In the genomic region with DNA sequence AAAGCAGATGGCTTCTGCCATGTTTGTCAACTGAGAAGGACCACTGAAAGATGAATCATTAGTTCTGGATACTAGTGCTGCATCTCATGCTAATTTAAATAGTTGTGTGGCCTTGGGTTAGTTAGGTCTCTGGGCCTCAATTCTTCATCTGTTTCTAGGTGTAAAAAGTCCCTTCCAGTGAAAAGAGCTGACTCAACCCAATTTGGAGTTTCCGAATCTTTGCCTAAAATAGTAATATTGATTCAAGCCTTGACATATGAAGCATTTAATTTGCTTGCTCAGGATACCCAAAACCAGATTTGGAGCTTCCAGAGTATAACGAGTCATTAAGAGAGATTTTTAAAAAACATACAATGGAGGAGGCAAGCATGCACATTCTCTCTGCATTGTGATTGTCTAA, we compare ENCODE assay signal across 21 cellular contexts.
DNase-seq lines count a peak whose midpoint lies in the region; ATAC-seq, FAIRE-seq and TF ChIP-seq lines count a peak whose summit lies in the region.
"Had no signal": no experiment of that assay in that cellular context is flagged by ENCODE, and none has a peak within 500 bp of the region (broad histone marks: within the 10 kb centered on the region; RNA-seq: fewer than 3 reads in every experiment).

No MANE protein-coding gene starts in this region.

- POLR2A ChIA-PET in K562 (lab: Yijun Ruan, JAX): no interaction called here

- H2AFZ ChIP-seq in GM23338 (peak overlapping the region; percentile 40; the same call in 1 of the 2 replicates), KMS-11 (ENCODE audit: low read depth) (no peak overlapping the region), K562 (ENCODE audit: low read depth, low read length) (no peak overlapping the region)

- H3K36me3 ChIP-seq in GM23338 (ENCODE audit: insufficient read depth): no peaks in the 10 kb centered on the region
- H3K36me3 ChIP-seq in KMS-11 (ENCODE audit: insufficient read depth): no peaks in the 10 kb centered on the region
- no peaks in the 10 kb centered on the region for H3K36me3 ChIP-seq in K562 (ENCODE audit: control insufficient read depth, insufficient read depth, low read length)
- H3K36me3 ChIP-seq: BLaER1, HAP-1 had no signal

- H3K4me3 ChIP-seq in GM23338: no peak overlapping the region
- no peak overlapping the region for H3K4me3 ChIP-seq in KMS-11 (IDR thresholded peaks at IDR 0.05; ENCODE audit: insufficient read depth, low read depth, low read length)
- H3K4me3 ChIP-seq in K562: no peak overlapping the region
- H3K4me3 ChIP-seq: BLaER1, HAP-1 had no signal

- no peak for TF ChIP-seq RAD21 in K562 (CRISPR knock-in tag; conservative IDR thresholded peaks at IDR 0.05 in 1 of 2, IDR thresholded peaks at IDR 0.05 in 1 of 2)

- no peaks in the 10 kb centered on the region for H3K36me3 Mint-ChIP-seq in GM23338 (ENCODE audit: low read depth)
- H3K36me3 Mint-ChIP-seq: CD14-positive monocyte; CD4-positive, alpha-beta memory T cell had no signal

- 0% methylated on average over 2 of the region's 2 CpGs for WGBS in K562 (ENCODE audit: insufficient coverage, low coverage, missing lambda C conversion rate)

- H3K79me2 ChIP-seq in GM23338 (replicated peaks; ENCODE audit: insufficient read depth): no peaks in the 10 kb centered on the region
- no peaks in the 10 kb centered on the region for H3K79me2 ChIP-seq in KMS-11 (ENCODE audit: insufficient read depth, low read depth)
- H3K79me2 ChIP-seq in K562 (ENCODE audit: control insufficient read depth, insufficient read depth, low read length): no peaks in the 10 kb centered on the region

- FAIRE-seq in K562 (lab: Jason Lieb, UNC): no peak
- FAIRE-seq: GM12891, GM18507, H54 had no signal

- H3K9me2 ChIP-seq in GM23338 (ENCODE audit: insufficient read depth): 0 out of 2 replicates have a peak, but pooled peaks cover 6% of the 10 kb centered on the region

- H3K27ac ChIP-seq in GM23338 (ENCODE audit: low read depth): no peak overlapping the region
- H3K27ac ChIP-seq in KMS-11: peak overlapping the region; percentile 89
- H3K27ac ChIP-seq in K562 (ENCODE audit: extremely low read depth, low read depth, low read length): no peak overlapping the region
- H3K27ac ChIP-seq: BLaER1 had no signal

- no peaks in the 10 kb centered on the region for H3K9me1 ChIP-seq in K562 (ENCODE audit: control insufficient read depth, insufficient read depth, low read length)

- DNase-seq in GM23338 (ENCODE audit: low spot score) (no peak), K562 (ENCODE audit: extremely low read depth in 1 of 4, low spot score in 3 of 4) (no peak), kidney tubule cell (ENCODE audit: low spot score) (no peak), NCI-H2171 treated with DMSO at 0.1 percent for 48 hours (lab: John Stamatoyannopoulos, UW) (no peak), C1 segment of cervical spinal cord (lab: John Stamatoyannopoulos, UW) (no peak)
- DNase-seq: Calu3; CD4-positive, alpha-beta memory T cell; COR-L47; DMS53; DMS79 treated with DMSO at 0.1 percent for 48 hours; GF-D8; GOT3; HFFc6 had no signal

- ATAC-seq in GM23338: no peak
- ATAC-seq in K562: no peak

- H3K4me3 Mint-ChIP-seq in GM23338: no peak overlapping the region
- H3K4me3 Mint-ChIP-seq: B cell; CD14-positive monocyte; CD4-positive, alpha-beta memory T cell; HFFc6 had no signal

- in situ Hi-C loops in K562 (cut with MboI): no loop called here

- intact Hi-C loops in K562 (cut with micrococcal nuclease): no loop called here

- TF ChIP-seq POLR2A in K562 (conservative IDR thresholded peaks at IDR 0.05): no peak

- no peaks in the 10 kb centered on the region for H3K9me3 ChIP-seq in K562 (replicated peaks; ENCODE audit: control insufficient read depth, insufficient read depth, low read depth, low read length)
- H3K9me3 ChIP-seq: BLaER1, HAP-1 had no signal

- no peak for TF ChIP-seq EP300 in K562 (IDR thresholded peaks at IDR 0.05; ENCODE audit: low read length)

- H3K27me3 Mint-ChIP-seq in GM23338 (ENCODE audit: insufficient read depth, low read depth, poor library complexity): peaks cover 2% of the 10 kb centered on the region

- H3K4me1 ChIP-seq in GM23338 (ENCODE audit: insufficient read depth): peaks cover 6% of the 10 kb centered on the region; the same call in 1 of the 2 replicates
- peaks cover 52% of the 10 kb centered on the region for H3K4me1 ChIP-seq in KMS-11 (ENCODE audit: low read depth, poor library complexity, severe bottlenecking)
- no peaks in the 10 kb centered on the region for H3K4me1 ChIP-seq in K562 (replicated peaks in 1 of 2; ENCODE audit: control insufficient read depth in 2 of 2, insufficient read depth in 2 of 2, low read length in 2 of 2)
- H3K4me1 ChIP-seq: HAP-1 had no signal

- TF ChIP-seq CTCF in GM23338 (conservative IDR thresholded peaks at IDR 0.05; ENCODE audit: low read depth in 2 of 2) (no peak), KMS-11 (conservative IDR thresholded peaks at IDR 0.05; ENCODE audit: low read depth, low read length) (no peak), K562 (IDR thresholded peaks at IDR 0.05 in 2 of 3, conservative IDR thresholded peaks at IDR 0.05 in 1 of 3; ENCODE audit: insufficient read depth in 2 of 3, low read depth in 1 of 3, low read length in 3 of 3) (no peak)

- no TSS peak for BruUV-seq in K562 (replicated peaks; lab: Mats Ljungman, UMichigan)

- peaks cover 8% of the 10 kb centered on the region for H3K4me1 Mint-ChIP-seq in GM23338
- H3K4me1 Mint-ChIP-seq: CD14-positive monocyte had no signal

- H3K27ac Mint-ChIP-seq in GM23338: no peak overlapping the region
- H3K27ac Mint-ChIP-seq: B cell; CD14-positive monocyte; CD4-positive, alpha-beta memory T cell; HFFc6 had no signal

- CTCF ChIA-PET in K562 (lab: Yijun Ruan, JAX; ENCODE audit: low intra/inter-chr PET ratio): no interaction called here

- H4K20me1 ChIP-seq in GM23338 (replicated peaks; ENCODE audit: insufficient read depth): no peaks in the 10 kb centered on the region
- H4K20me1 ChIP-seq in KMS-11 (ENCODE audit: insufficient read depth): no peaks in the 10 kb centered on the region
- no peaks in the 10 kb centered on the region for H4K20me1 ChIP-seq in K562 (replicated peaks; ENCODE audit: control insufficient read depth, insufficient read depth, low read length)
- H4K20me1 ChIP-seq: BLaER1 had no signal

- H3F3A ChIP-seq in GM23338 (replicated peaks; ENCODE audit: low read depth): no peaks in the 10 kb centered on the region

- H3K9ac ChIP-seq in KMS-11 (peak overlapping the region; percentile 28; the same call in 1 of the 2 replicates), K562 (ENCODE audit: insufficient read depth in 1 of 2, low read depth in 2 of 2, low read length in 2 of 2) (no peak overlapping the region)
- H3K9ac ChIP-seq: BLaER1 had no signal

- no peaks in the 10 kb centered on the region for H3K27me3 ChIP-seq in GM23338 (ENCODE audit: insufficient read depth)
- no peaks in the 10 kb centered on the region for H3K27me3 ChIP-seq in KMS-11 (ENCODE audit: insufficient read depth, low read depth)
- peaks cover 4% of the 10 kb centered on the region in 2 experiments; a peak in 3 of 5 replicates for H3K27me3 ChIP-seq in K562 (ENCODE audit: control insufficient read depth in 2 of 2, insufficient read depth in 2 of 2, low read length in 2 of 2)
- H3K27me3 ChIP-seq: BLaER1 had no signal

- no peak overlapping the region for H3K4me2 ChIP-seq in GM23338
- H3K4me2 ChIP-seq in KMS-11: peak overlapping the region; percentile 95
- H3K4me2 ChIP-seq in K562 (ENCODE audit: insufficient read depth, low read length): no peak overlapping the region
- H3K4me2 ChIP-seq: BLaER1 had no signal

- H3K9me3 Mint-ChIP-seq in GM23338: no peaks in the 10 kb centered on the region; the same call in 2 of the 3 replicates

TF ChIP-seq in GM23338, 12 proteins besides CTCF, POLR2A, EP300 and RAD21:
- TF ChIP-seq EZH2 (IDR thresholded peaks at IDR 0.05; ENCODE audit: low read depth, unreplicated experiment): no peak
- TF ChIP-seq ZNF114 (CRISPR knock-in tag; IDR thresholded peaks at IDR 0.05): no peak
- TF ChIP-seq STAT1 (IDR thresholded peaks at IDR 0.05; ENCODE audit: unreplicated experiment): no peak
- no peak for TF ChIP-seq CREB1 (CRISPR knock-in tag; IDR thresholded peaks at IDR 0.05; ENCODE audit: low read depth)

TF ChIP-seq in K562, 482 proteins besides CTCF, POLR2A, EP300 and RAD21:
- TF ChIP-seq MAFG (tag; conservative IDR thresholded peaks at IDR 0.05) (peak; percentile 45), C11orf30 (IDR thresholded peaks at IDR 0.05; ENCODE audit: low read depth) (peak; percentile 30; the same call in 1 of the 2 replicates), MAFF (IDR thresholded peaks at IDR 0.05; ENCODE audit: low read length) (peak; percentile 33; the same call in 1 of the 2 replicates), CBX5 (IDR thresholded peaks at IDR 0.05; ENCODE audit: borderline replicate concordance, low read depth) (no peak)
- TF ChIP-seq, protein P1, sequence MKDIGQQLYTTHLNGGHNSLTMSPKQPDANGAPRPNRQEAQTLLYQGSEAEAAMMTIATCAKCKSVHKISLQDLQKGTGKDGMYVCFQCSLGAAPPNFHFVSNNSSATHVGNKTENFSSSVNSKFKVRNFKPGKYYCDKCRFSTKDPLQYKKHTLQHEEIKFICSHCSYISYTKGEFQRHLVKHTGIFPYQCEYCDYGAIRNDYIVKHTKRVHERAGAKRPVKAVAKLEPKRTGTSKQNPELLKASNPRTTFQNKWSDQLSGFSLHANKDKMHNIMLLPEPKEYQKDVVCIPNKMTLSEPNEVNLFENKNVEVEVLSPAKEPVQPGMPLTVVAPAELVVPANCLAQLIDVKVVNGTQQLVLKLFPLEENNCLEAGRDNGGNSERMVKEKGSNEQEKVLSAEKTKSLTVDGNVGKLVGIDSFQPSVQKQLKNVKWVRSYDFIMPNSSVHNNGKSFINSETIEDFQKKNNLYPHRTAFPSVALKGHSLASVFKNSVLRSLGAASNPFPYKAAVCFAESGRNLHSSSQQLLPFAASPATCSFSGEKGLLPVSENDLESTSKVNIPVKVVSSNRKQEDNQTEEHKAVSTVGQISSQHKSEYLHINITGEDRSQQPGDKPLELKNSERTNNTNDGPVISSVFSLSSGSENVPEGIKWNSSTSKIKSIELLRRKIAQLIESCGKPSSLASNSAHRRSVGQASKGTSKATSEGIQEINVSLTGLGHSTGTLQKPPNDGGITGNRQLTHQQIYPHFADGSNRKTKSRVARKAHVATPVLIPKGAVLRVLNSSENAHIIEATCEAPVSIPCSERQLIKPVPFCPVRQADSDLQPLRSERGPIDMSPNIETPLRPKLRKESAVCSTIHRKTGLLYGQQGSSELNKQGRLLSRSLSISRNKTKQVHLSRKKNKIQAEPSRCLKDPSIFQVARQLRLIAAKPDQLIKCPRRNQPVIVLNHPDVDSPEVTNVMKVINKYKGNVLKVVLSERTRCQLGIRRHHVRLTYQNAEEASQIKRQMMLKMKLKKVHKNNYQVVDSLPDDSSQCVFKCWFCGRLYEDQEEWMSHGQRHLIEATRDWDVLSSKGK (CRISPR knock-in tag; IDR thresholded peaks at IDR 0.05): no peak
